In the genomic region with DNA sequence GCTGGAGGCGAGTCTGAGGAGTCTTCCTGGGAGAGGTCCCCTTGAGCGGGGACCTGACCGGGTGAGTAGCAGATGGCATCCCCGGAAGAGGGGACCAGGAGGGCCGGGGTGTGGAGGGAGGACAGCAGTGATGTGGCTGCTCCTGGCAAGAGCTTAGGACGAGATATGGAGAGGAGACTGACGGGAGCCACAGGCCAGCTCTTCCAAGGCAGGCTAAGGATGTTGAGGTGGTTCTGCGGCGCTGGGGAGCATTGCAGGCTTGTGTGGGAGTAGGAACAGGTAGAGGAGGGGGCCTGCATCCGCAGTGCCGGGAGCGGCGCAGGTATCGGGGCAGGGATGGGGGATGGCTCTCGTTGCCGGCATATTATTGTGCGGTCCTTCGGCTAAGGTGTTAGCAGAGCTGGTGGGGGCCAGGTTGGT, we compare ENCODE assay signal across 23 cellular contexts.
DNase-seq lines count a peak whose midpoint lies in the region; ATAC-seq and TF ChIP-seq lines count a peak whose summit lies in the region.
"Had no signal": no experiment of that assay in that cellular context is flagged by ENCODE, and none has a peak within 500 bp of the region (broad histone marks: within the 10 kb centered on the region; RNA-seq: fewer than 3 reads in every experiment).

No MANE protein-coding gene starts in this region.

- no peaks in the 10 kb centered on the region for H3K9me3 ChIP-seq in CD4-positive, alpha-beta memory T cell (ENCODE audit: control insufficient read depth in 1 of 2, low read length in 2 of 2)
- no peaks in the 10 kb centered on the region for H3K9me3 ChIP-seq in HEK293 (ENCODE audit: control insufficient read depth, insufficient read depth, low read depth, low read length)
- no peaks in the 10 kb centered on the region for H3K9me3 ChIP-seq in mesenchymal stem cell (ENCODE audit: control insufficient read depth, low read length)
- H3K9me3 ChIP-seq: SK-N-SH, thoracic aorta had no signal

- no peak overlapping the region for H2AK5ac ChIP-seq in mesenchymal stem cell (ENCODE audit: low read length, severe bottlenecking)

- no peak overlapping the region for H2AFZ ChIP-seq in mesenchymal stem cell (ENCODE audit: low read depth, low read length)
- H2AFZ ChIP-seq: GM23248 had no signal

- no peaks in the 10 kb centered on the region for H3K36me3 ChIP-seq in CD4-positive, alpha-beta memory T cell (ENCODE audit: insufficient read depth, low read length)
- H3K36me3 ChIP-seq in HEK293 (ENCODE audit: control insufficient read depth in 2 of 2, insufficient read depth in 1 of 2, low read length in 2 of 2) (no peaks in the 10 kb centered on the region), mesenchymal stem cell (ENCODE audit: control insufficient read depth in 1 of 2, insufficient read depth in 2 of 2, low read depth in 1 of 2, low read length in 2 of 2) (no peaks in the 10 kb centered on the region)
- H3K36me3 ChIP-seq: thoracic aorta, WERI-Rb-1 had no signal

- no peaks in the 10 kb centered on the region for H3K9me3 Mint-ChIP-seq in CD4-positive, alpha-beta memory T cell
- H3K9me3 Mint-ChIP-seq in WTC11: no peaks in the 10 kb centered on the region
- H3K9me3 Mint-ChIP-seq: activated T-helper 2 cell treated with anti-CD3 and anti-CD28 coated beads, Interferon-gamma antibody, Interleukin-2, Interleukin-4, amounts not matched to agents 10 μg/mL and 5 μg/mL and 100 μg/mL, durations not matched to agents 14 hours and 24 hours and 36 hours; CD14-positive monocyte; nephron progenitor cell had no signal

- no peak overlapping the region for H3K14ac ChIP-seq in mesenchymal stem cell (ENCODE audit: low read length in 2 of 2)

- H2BK120ac ChIP-seq in mesenchymal stem cell (ENCODE audit: low read depth, low read length): no peak overlapping the region

- intact Hi-C loops in CD4-positive, alpha-beta memory T cell (cut with micrococcal nuclease): no loop called here

- H3K36me3 Mint-ChIP-seq in CD4-positive, alpha-beta memory T cell: no peaks in the 10 kb centered on the region
- no peaks in the 10 kb centered on the region for H3K36me3 Mint-ChIP-seq in WTC11
- H3K36me3 Mint-ChIP-seq: brain, CD14-positive monocyte had no signal

- no peak overlapping the region for H4K91ac ChIP-seq in mesenchymal stem cell (ENCODE audit: low read length)

- no peak overlapping the region for H3K4me2 ChIP-seq in mesenchymal stem cell (ENCODE audit: low read length, poor library complexity, severe bottlenecking)
- H3K4me2 ChIP-seq: SK-N-SH had no signal

- no peak overlapping the region for H3K4me3 Mint-ChIP-seq in CD4-positive, alpha-beta memory T cell
- no peak overlapping the region for H3K4me3 Mint-ChIP-seq in WTC11
- H3K4me3 Mint-ChIP-seq: brain, nephron progenitor cell had no signal

- no peak overlapping the region for H3K4me3 ChIP-seq in CD4-positive, alpha-beta memory T cell (ENCODE audit: low read length in 2 of 2)
- H3K4me3 ChIP-seq in HEK293 (ENCODE audit: low read depth, low read length) (no peak overlapping the region), mesenchymal stem cell (ENCODE audit: insufficient read depth in 1 of 2, low read depth in 1 of 2, low read length in 2 of 2) (no peak overlapping the region)
- H3K4me3 ChIP-seq: GM23248, thoracic aorta had no signal

- no peak overlapping the region for H4K8ac ChIP-seq in mesenchymal stem cell (ENCODE audit: low read length)

- peaks cover 3% of the 10 kb centered on the region for H3K4me1 ChIP-seq in CD4-positive, alpha-beta memory T cell (ENCODE audit: insufficient read depth, low read length)
- no peaks in the 10 kb centered on the region for H3K4me1 ChIP-seq in HEK293 (ENCODE audit: control insufficient read depth, insufficient read depth, low read length)
- H3K4me1 ChIP-seq in mesenchymal stem cell (ENCODE audit: control insufficient read depth, insufficient read depth, low read depth, low read length): peaks cover 6% of the 10 kb centered on the region

- CTCF ChIA-PET in CD4-positive, alpha-beta memory T cell (lab: Charles Lee; ENCODE audit: partially characterized antibody): no interaction called here
- CTCF ChIA-PET in HEK293 (lab: Yijun Ruan, JAX): interaction anchor here (0.7 to 0.8 kb wide), 2 partner anchors 326 to 892 kb away, joined by 3 read pairs; no protein-coding TSS in a partner anchor
- CTCF ChIA-PET in WTC11 (lab: Charles Lee): interaction anchor here (0.6 to 1.4 kb wide), 16 partner anchors 9 to 364 kb away, joined by 3 to 9 read pairs (median 4); no protein-coding TSS in a partner anchor

- H3K79me1 ChIP-seq in mesenchymal stem cell (replicated peaks; ENCODE audit: low read length, poor library complexity, severe bottlenecking): no peaks in the 10 kb centered on the region

- H3K27ac Mint-ChIP-seq in CD4-positive, alpha-beta memory T cell: peak overlapping the region in 5 of 7 donors; percentile 25 to 75 (median 30)
- no peak overlapping the region for H3K27ac Mint-ChIP-seq in WTC11
- H3K27ac Mint-ChIP-seq: activated T-helper 2 cell treated with anti-CD3 and anti-CD28 coated beads, Interferon-gamma antibody, Interleukin-2, Interleukin-4, amounts not matched to agents 10 μg/mL and 5 μg/mL and 100 μg/mL, durations not matched to agents 14 hours and 24 hours and 36 hours; brain; CD14-positive monocyte; nephron progenitor cell had no signal

- no peaks in the 10 kb centered on the region for H3K27me3 Mint-ChIP-seq in CD4-positive, alpha-beta memory T cell
- H3K27me3 Mint-ChIP-seq in WTC11 (ENCODE audit: low read depth): no peaks in the 10 kb centered on the region

- peak; percentile 20 for ATAC-seq in WTC11
- ATAC-seq: sciatic nerve; stimulated activated naive CD8-positive, alpha-beta T cell treated with anti-CD3 and anti-CD28 coated beads, Interleukin-15, Interleukin-2, amounts not matched to agents 100 U/mL and 50 U/mL, for 24 hours had no signal

- H3K23ac ChIP-seq in mesenchymal stem cell (ENCODE audit: low read length in 2 of 2): no peak overlapping the region

- H3K27me3 ChIP-seq in CD4-positive, alpha-beta memory T cell (ENCODE audit: insufficient read depth, low read length): no peaks in the 10 kb centered on the region
- H3K27me3 ChIP-seq in mesenchymal stem cell (ENCODE audit: control insufficient read depth in 1 of 2, insufficient read depth in 1 of 2, low read length in 2 of 2): peaks cover 0 to 13% of the 10 kb centered on the region in 2 experiments

- no peak for DNase-seq in CD4-positive, alpha-beta memory T cell
- no peak for DNase-seq in WTC11 (ENCODE audit: low spot score)
- no peak for DNase-seq in mesenchymal stem cell
- DNase-seq in stimulated activated naive CD4-positive, alpha-beta T cell treated with Interleukin-2 at 50 U/mL for 16 hours (lab: John Stamatoyannopoulos, UW): no peak
- no peak for DNase-seq in activated CD4-positive, alpha-beta T cell treated with anti-CD3 and anti-CD28 coated beads for 48 hours
- no peak for DNase-seq in NCI-H187 (lab: John Stamatoyannopoulos, UW)
- DNase-seq: activated CD8-positive, alpha-beta memory T cell treated with anti-CD3 and anti-CD28 coated beads, Interleukin-2, amount 50 U/mL, for 4 hours; effector CD8-positive, alpha-beta T cell; erythroblast; GM23248; hypothalamus; KG1; NCI-H146; SK-N-SH; stimulated activated naive CD8-positive, alpha-beta T cell treated with anti-CD3 and anti-CD28 coated beads, Interleukin-15, Interleukin-2, amounts not matched to agents 100 U/mL and 50 U/mL, for 24 hours; WERI-Rb-1 had no signal

- POLR2A ChIA-PET in CD4-positive, alpha-beta memory T cell (lab: Charles Lee; ENCODE audit: partially characterized antibody): interaction anchor here (1.0 kb wide), 1 partner anchor 12 kb away, joined by 3 read pairs; no protein-coding TSS in a partner anchor
- POLR2A ChIA-PET in HEK293 (lab: Yijun Ruan, JAX): no interaction called here
- POLR2A ChIA-PET in WTC11 (lab: Charles Lee): no interaction called here

- H3K9ac ChIP-seq in mesenchymal stem cell (ENCODE audit: low read length): no peak overlapping the region
- H3K9ac ChIP-seq: GM23248, SK-N-SH had no signal

- WGBS in mesenchymal stem cell: 94% methylated on average over 18 of the region's 18 CpGs

- no peak overlapping the region for H3K4ac ChIP-seq in mesenchymal stem cell (ENCODE audit: low read depth in 1 of 2, low read length in 2 of 2)

- peak overlapping the region; percentile 19 for H2BK15ac ChIP-seq in mesenchymal stem cell (ENCODE audit: low read depth, poor library complexity, severe bottlenecking)

- H2BK12ac ChIP-seq in mesenchymal stem cell (ENCODE audit: low read length in 2 of 2): no peak overlapping the region

- no peak overlapping the region for H2BK5ac ChIP-seq in mesenchymal stem cell (ENCODE audit: low read depth, low read length, poor library complexity, severe bottlenecking)

- H3K18ac ChIP-seq in mesenchymal stem cell (ENCODE audit: low read depth in 1 of 2, low read length in 2 of 2): no peak overlapping the region

- no peak overlapping the region for H3K27ac ChIP-seq in CD4-positive, alpha-beta memory T cell (ENCODE audit: low read depth, low read length)
- no peak overlapping the region for H3K27ac ChIP-seq in HEK293 (ENCODE audit: extremely low read depth, low read depth, low read length)
- H3K27ac ChIP-seq in mesenchymal stem cell (ENCODE audit: low read length, poor library complexity, severe bottlenecking): no peak overlapping the region
- H3K27ac ChIP-seq: GM23248, thoracic aorta, WERI-Rb-1 had no signal

- TF ChIP-seq CTCF in HEK293 (tag by site-specific recombination; IDR thresholded peaks at IDR 0.05) (no peak), WTC11 (IDR thresholded peaks at IDR 0.05) (no peak)

- peaks cover 2 to 6% (median 5%) of the 10 kb centered on the region in 4 donors for H3K4me1 Mint-ChIP-seq in CD4-positive, alpha-beta memory T cell
- H3K4me1 Mint-ChIP-seq in WTC11: peaks cover 18% of the 10 kb centered on the region

TF ChIP-seq in HEK293, 187 proteins besides CTCF, POLR2A, EP300 and RAD21 (continues in another document):
- no peak for TF ChIP-seq ZNF155 (tag by site-specific recombination; IDR thresholded peaks at IDR 0.05)

TF ChIP-seq in WTC11, 78 proteins besides CTCF, POLR2A, EP300 and RAD21 (continues in another document):
- TF ChIP-seq, protein P1, sequence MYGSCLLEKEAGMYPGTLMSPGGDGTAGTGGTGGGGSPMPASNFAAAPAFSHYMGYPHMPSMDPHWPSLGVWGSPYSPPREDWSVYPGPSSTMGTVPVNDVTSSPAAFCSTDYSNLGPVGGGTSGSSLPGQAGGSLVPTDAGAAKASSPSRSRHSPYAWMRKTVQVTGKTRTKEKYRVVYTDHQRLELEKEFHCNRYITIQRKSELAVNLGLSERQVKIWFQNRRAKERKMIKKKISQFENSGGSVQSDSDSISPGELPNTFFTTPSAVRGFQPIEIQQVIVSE (CRISPR knock-in tag; IDR thresholded peaks at IDR 0.05; ENCODE audit: borderline replicate concordance): no peak
- TF ChIP-seq, protein P2, sequence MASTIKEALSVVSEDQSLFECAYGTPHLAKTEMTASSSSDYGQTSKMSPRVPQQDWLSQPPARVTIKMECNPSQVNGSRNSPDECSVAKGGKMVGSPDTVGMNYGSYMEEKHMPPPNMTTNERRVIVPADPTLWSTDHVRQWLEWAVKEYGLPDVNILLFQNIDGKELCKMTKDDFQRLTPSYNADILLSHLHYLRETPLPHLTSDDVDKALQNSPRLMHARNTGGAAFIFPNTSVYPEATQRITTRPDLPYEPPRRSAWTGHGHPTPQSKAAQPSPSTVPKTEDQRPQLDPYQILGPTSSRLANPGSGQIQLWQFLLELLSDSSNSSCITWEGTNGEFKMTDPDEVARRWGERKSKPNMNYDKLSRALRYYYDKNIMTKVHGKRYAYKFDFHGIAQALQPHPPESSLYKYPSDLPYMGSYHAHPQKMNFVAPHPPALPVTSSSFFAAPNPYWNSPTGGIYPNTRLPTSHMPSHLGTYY (CRISPR knock-in tag; IDR thresholded peaks at IDR 0.05): no peak
